ENCODE assay signal across 21 cellular contexts in the genomic region with DNA sequence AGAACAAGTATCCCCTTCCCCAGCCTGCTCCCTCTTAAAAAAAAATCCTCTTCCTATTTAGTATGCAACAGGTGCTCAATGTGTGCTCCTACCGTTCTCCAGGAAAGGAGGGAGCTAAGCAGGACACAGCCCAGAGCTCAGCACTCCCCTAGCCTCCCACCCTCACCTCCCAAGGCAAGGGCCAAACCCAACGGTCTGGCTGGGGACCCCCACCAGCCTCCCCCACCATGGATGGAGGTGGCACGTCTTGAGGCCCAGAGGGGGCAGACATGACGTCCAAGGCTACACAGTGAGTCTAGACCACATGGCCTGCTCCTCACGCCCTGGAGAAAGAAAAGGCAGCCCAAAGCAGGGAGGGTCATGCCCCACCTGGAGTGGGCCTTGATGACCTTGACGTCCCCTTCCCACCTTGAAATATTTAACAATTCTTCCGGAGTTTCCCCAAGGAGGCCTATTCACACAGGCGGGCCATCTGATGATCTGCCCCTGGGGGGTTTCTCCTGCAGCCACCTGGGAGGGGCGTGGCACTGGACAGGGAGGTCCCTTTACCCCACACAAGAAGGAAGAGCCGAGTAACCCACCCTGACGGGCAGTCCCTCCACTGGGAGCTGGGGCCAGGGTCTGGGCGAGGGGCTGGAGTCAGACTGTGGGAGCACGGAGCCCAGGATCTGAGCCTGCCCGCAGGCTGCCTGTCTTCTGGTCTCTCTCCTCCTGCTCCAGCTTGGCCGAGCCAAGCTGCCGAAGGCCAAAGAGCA.
"Had no signal": no experiment of that assay in that cellular context is flagged by ENCODE, and none has a peak within 500 bp of the region (broad histone marks: within the 10 kb centered on the region; RNA-seq: fewer than 3 reads in every experiment).

No MANE protein-coding gene starts in this region.

- ATAC-seq: activated CD8-positive, alpha-beta memory T cell treated with anti-CD3 and anti-CD28 coated beads, Interleukin-2, amount 10 ng/mL, durations not matched to agents 7 days and 5 days; gastroesophageal sphincter; heart right ventricle; left colon; mucosa of descending colon; naive thymus-derived CD4-positive, alpha-beta T cell had no signal

- H3K27ac Mint-ChIP-seq: activated CD8-positive, alpha-beta memory T cell treated with anti-CD3 and anti-CD28 coated beads, Interleukin-2, amount 10 ng/mL, durations not matched to agents 7 days and 5 days; endodermal cell; T-helper 2 cell treated with Interferon-gamma antibody and Interleukin-4, amounts not matched to agents 5 μg/mL and 100 μg/mL, for 36 hours had no signal

- H3K9me3 ChIP-seq: gastroesophageal sphincter, heart right ventricle, mucosa of descending colon, right atrium auricular region, tibial nerve, vagina had no signal

- H3K27ac ChIP-seq: dorsolateral prefrontal cortex, gastroesophageal sphincter, heart right ventricle, right atrium auricular region, skin epidermis, tibial nerve, vagina had no signal

- H3K36me3 ChIP-seq: gastroesophageal sphincter, heart right ventricle, right atrium auricular region, tibial nerve, vagina had no signal

- H3K4me3 ChIP-seq: dorsolateral prefrontal cortex, gastroesophageal sphincter, heart right ventricle, mucosa of descending colon, right atrium auricular region, skin epidermis, tibial nerve, vagina had no signal

- H3K9me3 Mint-ChIP-seq: endodermal cell; naive thymus-derived CD4-positive, alpha-beta T cell; T-helper 2 cell treated with Interferon-gamma antibody and Interleukin-4, amounts not matched to agents 5 μg/mL and 100 μg/mL, for 36 hours had no signal

- H3K4me3 Mint-ChIP-seq: activated CD8-positive, alpha-beta memory T cell treated with anti-CD3 and anti-CD28 coated beads, Interleukin-2, amount 10 ng/mL, durations not matched to agents 7 days and 5 days; endodermal cell; T-helper 2 cell treated with Interferon-gamma antibody and Interleukin-4, amounts not matched to agents 5 μg/mL and 100 μg/mL, for 36 hours had no signal

- H3K36me3 Mint-ChIP-seq: activated CD8-positive, alpha-beta memory T cell treated with anti-CD3 and anti-CD28 coated beads, Interleukin-2, amount 10 ng/mL, durations not matched to agents 7 days and 5 days; naive thymus-derived CD4-positive, alpha-beta T cell had no signal

- DNase-seq: activated CD4-positive, CD25-positive, alpha-beta regulatory T cell; activated CD8-positive, alpha-beta memory T cell treated with anti-CD3 and anti-CD28 coated beads, Interleukin-2, amount 10 ng/mL, durations not matched to agents 7 days and 5 days; activated effector memory CD4-positive, alpha-beta T cell treated with Interleukin-2 at 50 U/mL for 16 hours; activated naive CD4-positive, alpha-beta T cell treated with anti-CD3 and anti-CD28 coated beads, Interleukin-2, amount 50 U/mL, for 16 hours; activated T-cell treated with anti-CD3 and anti-CD28 coated beads, Interleukin-2, amount 50 U/mL, for 1 hour; dorsolateral prefrontal cortex; heart right ventricle; left colon; mucosa of descending colon; naive thymus-derived CD4-positive, alpha-beta T cell; nucleus accumbens; stimulated activated CD4-positive, alpha-beta T cell treated with anti-CD3 and anti-CD28 coated beads, Interleukin-15, amount 100 ng/mL, for 24 hours; stimulated activated CD4-positive, alpha-beta T cell treated with anti-CD3 and anti-CD28 coated beads, Interleukin-4, amount 100 ng/mL, for 1 hour; stimulated activated naive CD4-positive, alpha-beta T cell had no signal
